7 cellular contexts compared by ENCODE assay signal in the genomic region with DNA sequence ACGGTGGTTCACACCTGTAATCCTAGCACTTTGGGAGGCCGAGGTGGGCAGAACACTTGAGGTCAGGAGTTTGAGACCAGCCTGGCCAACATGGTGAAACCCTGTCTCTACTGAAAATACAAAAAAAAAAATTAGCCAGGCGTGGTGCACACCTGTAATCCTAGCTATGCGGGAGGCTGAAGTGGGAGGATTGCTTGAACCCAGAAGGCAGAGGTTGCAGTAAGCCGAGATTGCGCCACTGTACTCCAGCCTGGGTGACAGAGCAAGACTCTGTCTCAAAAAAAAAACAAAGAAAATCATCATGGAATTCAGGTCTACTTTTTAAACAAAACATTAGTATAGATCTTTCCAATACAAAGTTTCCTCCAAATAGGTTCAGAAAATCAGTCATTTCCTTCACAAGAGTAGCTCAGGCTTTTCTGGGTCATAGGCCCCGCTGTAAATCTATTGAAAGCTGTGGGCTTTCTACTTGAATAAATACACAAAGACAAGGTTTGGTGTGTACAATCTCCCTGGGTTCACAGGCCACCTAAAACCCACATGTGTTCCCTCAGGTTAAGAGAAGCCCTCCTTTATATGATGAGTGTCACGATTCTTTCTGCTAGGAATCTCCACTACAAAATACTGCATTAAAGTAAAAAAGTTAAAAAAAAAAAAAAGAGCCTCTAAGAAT. TPM values are rescaled to one million over a fixed set of nuclear protein-coding genes. Genes with fewer than 3 reads are reported as not detected.
"Had no signal": no experiment of that assay in that cellular context is flagged by ENCODE, and none has a peak within 500 bp of the region (broad histone marks: within the 10 kb centered on the region; RNA-seq: fewer than 3 reads in every experiment).

No MANE protein-coding gene starts in this region.

RNA-seq across cellular contexts. Expression of a gene that starts 37.1 kb away (rescaled TPM):
- total RNA-seq: GM23248, GM23338, H1, H4, H7, H9, HFFc6 had no signal
- polyA plus RNA-seq: GM23248, GM23338, H1 had no signal

RNA-seq across cellular contexts. Expression of a gene that starts 43.4 kb away (rescaled TPM):
- total RNA-seq: GM23248, GM23338, H1, H4, H7, HFFc6 had no signal
- polyA plus RNA-seq: GM23248, GM23338, H1 had no signal
